6 cellular contexts compared by ENCODE assay signal in genomic region chr3:169082634-169083033, GRCh38.
"Had no signal": no experiment of that assay in that cellular context is flagged by ENCODE, and none has a peak within 500 bp of the region (broad histone marks: within the 10 kb centered on the region; RNA-seq: fewer than 3 reads in every experiment).

No MANE protein-coding gene starts in this region.

- H3K27ac Mint-ChIP-seq: GM23338, IgD-negative memory B cell had no signal

- FAIRE-seq: HepG2 had no signal

- H3K4me3 ChIP-seq: GM23338 had no signal

- H2AFZ ChIP-seq: GM23338 had no signal

- H3K4me3 Mint-ChIP-seq: GM23338, H9, IgD-negative memory B cell had no signal

- H3K4me1 Mint-ChIP-seq: IgD-negative memory B cell had no signal

- DNase-seq: H9, HCEC 1CT had no signal

- H3K36me3 Mint-ChIP-seq: IgD-negative memory B cell had no signal

- ATAC-seq: GM23338, HepG2 had no signal

- H3K9me3 Mint-ChIP-seq: GM23338, H9 had no signal

- H3K4me2 ChIP-seq: GM23338 had no signal

- H3K27ac ChIP-seq: HL-60 had no signal
